Comparison of ENCODE assay signal across 16 cellular contexts in the genomic region with DNA sequence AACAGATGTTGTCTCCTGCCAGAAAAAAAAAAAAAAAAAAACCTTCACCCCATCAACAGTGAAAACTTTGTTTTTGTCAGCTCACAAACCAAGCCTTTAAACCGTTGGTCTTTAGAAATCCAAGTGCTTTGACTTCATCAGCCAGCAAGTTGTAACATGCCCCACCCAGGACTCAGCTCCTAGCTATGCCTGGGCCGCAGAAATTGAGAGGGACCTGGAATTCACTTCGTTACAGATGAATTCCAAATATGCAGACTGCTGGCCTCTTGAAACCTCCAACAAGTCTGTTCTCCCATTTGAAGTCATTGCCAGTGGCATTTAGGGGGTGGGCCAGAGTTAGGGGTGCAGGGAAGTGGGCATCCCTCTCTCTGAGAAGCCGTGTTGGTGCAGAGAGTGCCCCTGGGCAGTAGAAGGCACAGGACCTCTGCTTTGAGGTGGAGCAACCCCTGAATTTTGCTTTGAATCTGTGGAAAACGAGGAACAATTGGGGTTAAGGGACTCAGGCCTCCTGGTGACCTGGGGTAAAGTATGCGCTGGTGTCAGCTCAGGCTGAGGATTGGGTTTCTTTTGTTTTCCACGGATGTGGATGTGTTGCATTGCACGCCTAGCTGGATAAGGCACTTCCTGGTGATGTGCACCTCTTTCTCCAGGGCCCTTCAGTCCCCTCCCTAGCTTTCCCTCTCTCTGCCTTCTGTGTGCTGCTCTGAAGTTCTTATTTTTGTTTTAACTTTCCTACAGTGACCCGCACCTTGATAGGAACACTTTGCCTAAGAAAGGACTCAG.
DNase-seq lines count a peak whose midpoint lies in the region; ATAC-seq and TF ChIP-seq lines count a peak whose summit lies in the region.
"Had no signal": no experiment of that assay in that cellular context is flagged by ENCODE, and none has a peak within 500 bp of the region (broad histone marks: within the 10 kb centered on the region; RNA-seq: fewer than 3 reads in every experiment).

No MANE protein-coding gene starts in this region.

- no peak overlapping the region for H4K5ac ChIP-seq in H9 (ENCODE audit: insufficient read length, low read depth, low read length)

- H4K91ac ChIP-seq in H9 (ENCODE audit: insufficient read length, low read depth, low read length): no peak overlapping the region

- H3K4me3 ChIP-seq in prostate gland (no peak overlapping the region), brain microvascular endothelial cell (ENCODE audit: low read depth, low read length) (no peak overlapping the region)
- H3K4me3 ChIP-seq: BLaER1 treated with 17β-estradiol and CSF1 and Interleukin-3, amounts not matched to agents 10 nM and 100 nM; PC-9 had no signal

- no peak overlapping the region for H3K56ac ChIP-seq in H9 (ENCODE audit: insufficient read length, low read depth, low read length)

- no peaks in the 10 kb centered on the region for H3K23me2 ChIP-seq in H9 (ENCODE audit: insufficient read length, low read depth, low read length, poor library complexity, severe bottlenecking)

- no peaks in the 10 kb centered on the region for H3K9me3 Mint-ChIP-seq in H9
- H3K9me3 Mint-ChIP-seq: effector memory CD8-positive, alpha-beta T cell; stimulated activated effector memory CD8-positive, alpha-beta T cell treated with anti-CD3 and anti-CD28 coated beads, Interleukin-12 subunit alpha, Interleukin-12 subunit beta, amount 100 ng/mL, for 72 hours had no signal

- no peak overlapping the region for H2BK5ac ChIP-seq in H9 (ENCODE audit: insufficient read length, low read length)

- peak overlapping the region; percentile 40 for H4K8ac ChIP-seq in H9 (replicated peaks; ENCODE audit: insufficient read length, low read depth, low read length)

- no peaks in the 10 kb centered on the region for H3K27me3 Mint-ChIP-seq in H9 (ENCODE audit: low read depth)
- H3K27me3 Mint-ChIP-seq: effector memory CD8-positive, alpha-beta T cell had no signal

- H3K79me1 ChIP-seq in H9 (ENCODE audit: insufficient read depth, low read depth, low read length, poor library complexity, severe bottlenecking): no peaks in the 10 kb centered on the region

- no peak overlapping the region for H2BK120ac ChIP-seq in H9 (ENCODE audit: low read depth, low read length, poor library complexity, severe bottlenecking)

- H3K9me3 ChIP-seq in H9 (ENCODE audit: control insufficient read depth, low read depth, low read length): no peaks in the 10 kb centered on the region
- no peaks in the 10 kb centered on the region for H3K9me3 ChIP-seq in prostate gland
- H3K9me3 ChIP-seq: BLaER1 treated with 17β-estradiol and CSF1 and Interleukin-3, amounts not matched to agents 10 nM and 100 nM had no signal

- no peak overlapping the region for H2BK20ac ChIP-seq in H9 (ENCODE audit: low read depth, low read length, poor library complexity, severe bottlenecking)

- peak overlapping the region; percentile 83 to 95 (median 91) for H3K27ac Mint-ChIP-seq in H9
- H3K27ac Mint-ChIP-seq: effector memory CD8-positive, alpha-beta T cell; stimulated activated effector memory CD8-positive, alpha-beta T cell treated with anti-CD3 and anti-CD28 coated beads, Interleukin-12 subunit alpha, Interleukin-12 subunit beta, amount 100 ng/mL, for 72 hours had no signal

- peaks cover 16% of the 10 kb centered on the region; the same call in 1 of the 2 replicates for H3K4me1 ChIP-seq in H9 (ENCODE audit: insufficient read depth, low read length)
- H3K4me1 ChIP-seq in foreskin keratinocyte: peaks cover 63% of the 10 kb centered on the region
- no peaks in the 10 kb centered on the region for H3K4me1 ChIP-seq in prostate gland (replicated peaks)

- no peak overlapping the region for H3K18ac ChIP-seq in H9 (ENCODE audit: insufficient read length, low read depth, low read length)

- no peak overlapping the region for H3K23ac ChIP-seq in H9 (ENCODE audit: insufficient read length, low read depth, low read length)

- no peak overlapping the region for H3K4me3 Mint-ChIP-seq in H9
- H3K4me3 Mint-ChIP-seq: effector memory CD8-positive, alpha-beta T cell; stimulated activated effector memory CD8-positive, alpha-beta T cell treated with anti-CD3 and anti-CD28 coated beads, Interleukin-12 subunit alpha, Interleukin-12 subunit beta, amount 100 ng/mL, for 72 hours had no signal

- H3K14ac ChIP-seq in H9 (ENCODE audit: insufficient read depth, low read length): no peak overlapping the region

- H3K4me1 Mint-ChIP-seq in H9: peaks cover 32 to 36% of the 10 kb centered on the region in 2 experiments
- H3K4me1 Mint-ChIP-seq: stimulated activated effector memory CD8-positive, alpha-beta T cell treated with anti-CD3 and anti-CD28 coated beads, Interleukin-12 subunit alpha, Interleukin-12 subunit beta, amount 100 ng/mL, for 72 hours had no signal

- TF ChIP-seq CTCF in H9 (conservative IDR thresholded peaks at IDR 0.05) (no peak), foreskin keratinocyte (conservative IDR thresholded peaks at IDR 0.05) (no peak), prostate gland (IDR thresholded peaks at IDR 0.05) (no peak), brain microvascular endothelial cell (IDR thresholded peaks at IDR 0.05; ENCODE audit: low read depth, low read length, missing control alignments) (no peak)

- intact Hi-C loops in prostate gland (cut with DNase I): loop anchor here (10.0 kb wide), 1 partner anchor 66 kb away; no protein-coding TSS in a partner anchor

- H3K36me3 ChIP-seq in prostate gland (no peaks in the 10 kb centered on the region), brain microvascular endothelial cell (replicated peaks) (peaks cover 17% of the 10 kb centered on the region)
- H3K36me3 ChIP-seq: BLaER1 treated with 17β-estradiol and CSF1 and Interleukin-3, amounts not matched to agents 10 nM and 100 nM had no signal

- peak; percentile 50; the same call in 2 of the 3 replicates for ATAC-seq in SK-N-SH treated with all-trans-retinoic acid at 6 μM for 48 hours
- peak; percentile 81 for ATAC-seq in foreskin keratinocyte
- no peak for ATAC-seq in GM18502 (IDR thresholded peaks at IDR 0.05; ENCODE audit: poor library complexity, unreplicated experiment)
- ATAC-seq: effector memory CD8-positive, alpha-beta T cell; stimulated activated effector memory CD8-positive, alpha-beta T cell treated with anti-CD3 and anti-CD28 coated beads, Interleukin-12 subunit alpha, Interleukin-12 subunit beta, amount 100 ng/mL, for 72 hours had no signal

- no peak overlapping the region for H2AFZ ChIP-seq in H9 (ENCODE audit: low read length)
- H2AFZ ChIP-seq: PC-9 had no signal

- no peak overlapping the region for H2AK5ac ChIP-seq in H9 (ENCODE audit: insufficient read length, low read length)

- no peak overlapping the region for H3K4ac ChIP-seq in H9 (ENCODE audit: low read depth, low read length)

- H3K36me3 Mint-ChIP-seq in H9 (ENCODE audit: insufficient read depth in 1 of 3, low read depth in 3 of 3): peaks cover 48 to 71% (median 63%) of the 10 kb centered on the region in 3 experiments
- H3K36me3 Mint-ChIP-seq: stimulated activated effector memory CD8-positive, alpha-beta T cell treated with anti-CD3 and anti-CD28 coated beads, Interleukin-12 subunit alpha, Interleukin-12 subunit beta, amount 100 ng/mL, for 72 hours had no signal

- no peak overlapping the region for H2BK15ac ChIP-seq in H9 (ENCODE audit: low read depth, low read length)

- no CpG with 5 or more reads among the region's 9 CpGs for WGBS in H9 (ENCODE audit: extremely low coverage, insufficient read length, low lambda C conversion rate)
- 58% methylated on average over 9 of the region's 9 CpGs for WGBS in prostate gland

- H3K27ac ChIP-seq in H9 (ENCODE audit: insufficient read length, low read depth, low read length) (peak overlapping the region; percentile 25), foreskin keratinocyte (peak overlapping the region; percentile 87), prostate gland (no peak overlapping the region), brain microvascular endothelial cell (no peak overlapping the region)
- H3K27ac ChIP-seq: BLaER1 treated with 17β-estradiol and CSF1 and Interleukin-3, amounts not matched to agents 10 nM and 100 nM; PC-9 had no signal

- DNase-seq in H9 (peak; percentile 45), foreskin keratinocyte (peak; percentile 92 to 95), prostate gland (ENCODE audit: low spot score) (peak; percentile 61), activated gamma-delta T cell treated with Interleukin-2 at 50 U/mL for 16 hours (no peak), NCI-H1694 (lab: John Stamatoyannopoulos, UW) (no peak), brain microvascular endothelial cell (no peak)
- DNase-seq: activated CD4-positive, alpha-beta T cell treated with anti-CD3 and anti-CD28 coated beads for 1 hour; effector memory CD8-positive, alpha-beta T cell; GDM1; NCI-H510A treated with DMSO at 0.1 percent for 48 hours; PC-9; stimulated activated CD4-positive, alpha-beta T cell treated with anti-CD3 and anti-CD28 coated beads, Interleukin-2, amount 100 ng/mL, for 48 hours had no signal

- H4K20me1 ChIP-seq in H9 (ENCODE audit: control insufficient read depth, insufficient read depth, insufficient read length): no peaks in the 10 kb centered on the region
- H4K20me1 ChIP-seq: BLaER1 treated with 17β-estradiol and CSF1 and Interleukin-3, amounts not matched to agents 10 nM and 100 nM had no signal

- no peak overlapping the region for H2BK12ac ChIP-seq in H9 (ENCODE audit: insufficient read length, low read depth, low read length)

- H3K27me3 ChIP-seq in H9 (ENCODE audit: insufficient read depth, low read length): no peaks in the 10 kb centered on the region
- H3K27me3 ChIP-seq in foreskin keratinocyte: no peaks in the 10 kb centered on the region
- no peaks in the 10 kb centered on the region for H3K27me3 ChIP-seq in prostate gland (replicated peaks; ENCODE audit: insufficient read depth)
- no peaks in the 10 kb centered on the region for H3K27me3 ChIP-seq in brain microvascular endothelial cell (replicated peaks)
- H3K27me3 ChIP-seq: BLaER1 treated with 17β-estradiol and CSF1 and Interleukin-3, amounts not matched to agents 10 nM and 100 nM had no signal

- no peak overlapping the region for H3K9ac ChIP-seq in H9 (ENCODE audit: extremely low read depth, insufficient read length, low read length)
- H3K9ac ChIP-seq: BLaER1 treated with 17β-estradiol and CSF1 and Interleukin-3, amounts not matched to agents 10 nM and 100 nM had no signal

- H3K4me2 ChIP-seq in H9 (ENCODE audit: insufficient read depth, insufficient read length, low read length): peak overlapping the region; percentile 12
- H3K4me2 ChIP-seq: PC-9 had no signal

- in situ Hi-C loops in brain microvascular endothelial cell (cut with HindIII; ENCODE audit: low pct_ligation_motif_present, low sequenced_read_pairs): no loop called here

- H3K79me2 ChIP-seq in H9 (ENCODE audit: insufficient read depth, low read length): no peaks in the 10 kb centered on the region

- no peak overlapping the region for H3T11ph ChIP-seq in H9 (ENCODE audit: low read length)

- no peak for TF ChIP-seq POLR2A in prostate gland (IDR thresholded peaks at IDR 0.05)

TF ChIP-seq in SK-N-SH treated with all-trans-retinoic acid at 6 μM for 48 hours, 23 proteins besides CTCF, POLR2A, EP300 and RAD21:
- no peak for TF ChIP-seq BACH2 (CRISPR knock-in tag; IDR thresholded peaks at IDR 0.05; ENCODE audit: borderline replicate concordance)
- no peak for TF ChIP-seq ZFP3 (CRISPR knock-in tag; IDR thresholded peaks at IDR 0.05)
- TF ChIP-seq ESRRG (CRISPR knock-in tag; IDR thresholded peaks at IDR 0.05): no peak
- no peak for TF ChIP-seq ZNF8 (CRISPR knock-in tag; IDR thresholded peaks at IDR 0.05)

Comparison
In these comparisons a context has a peak if more than half of its experiments do, and no peak if none do; other contexts are left out.
1. DNase-seq: peak in H9 (single experiment), foreskin keratinocyte (2 of 2) and prostate gland (single experiment); none in activated gamma-delta T cell treated with Interleukin-2 at 50 U/mL for 16 hours (single experiment), NCI-H1694 (single experiment) and brain microvascular endothelial cell (single experiment).
2. H3K27ac ChIP-seq: peak in H9 (single experiment) and foreskin keratinocyte (single experiment); none in prostate gland (0 of 2) and brain microvascular endothelial cell (single experiment).